In the genomic region with DNA sequence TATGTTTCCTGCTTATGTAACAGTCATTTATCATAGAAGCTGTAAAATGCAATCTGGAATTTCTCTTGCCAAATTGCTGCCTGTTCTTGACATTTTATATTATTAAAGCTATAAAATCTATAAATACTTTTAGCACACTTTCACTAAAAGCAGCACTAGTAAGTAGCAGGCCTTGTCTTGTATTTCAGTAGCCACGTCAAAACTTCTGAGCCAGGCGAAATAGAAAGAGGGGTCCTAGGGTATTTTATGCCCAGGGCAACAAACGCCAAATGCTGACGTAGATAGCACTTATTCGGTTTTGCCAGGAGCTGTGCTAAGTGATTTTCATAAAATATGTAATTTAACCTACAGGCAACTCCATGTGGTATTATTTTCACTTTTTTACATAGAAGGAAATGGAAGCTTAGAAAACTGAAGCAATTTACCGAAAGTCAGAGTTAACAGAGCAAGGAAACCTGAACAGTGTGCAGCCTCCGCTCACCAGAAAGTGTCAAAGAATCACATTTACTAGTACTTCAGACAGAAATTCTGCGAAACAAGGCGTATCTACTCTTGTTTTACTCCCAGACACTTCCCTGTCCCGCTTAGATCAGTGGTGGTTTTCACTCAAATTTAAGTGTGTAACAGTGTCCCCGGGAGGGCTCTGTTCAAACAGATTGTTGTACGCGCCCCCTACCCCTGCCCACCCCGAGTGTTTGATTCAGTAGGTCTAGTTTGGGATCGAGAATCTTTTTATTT, we compare ENCODE assay signal across 9 cellular contexts. TPM values are rescaled to one million over a fixed set of nuclear protein-coding genes. Genes with fewer than 3 reads are reported as not detected.
DNase-seq lines count a peak whose midpoint lies in the region; ATAC-seq and TF ChIP-seq lines count a peak whose summit lies in the region.
"Had no signal": no experiment of that assay in that cellular context is flagged by ENCODE, and none has a peak within 500 bp of the region (broad histone marks: within the 10 kb centered on the region; RNA-seq: fewer than 3 reads in every experiment).

No MANE protein-coding gene starts in this region.

- peak overlapping the region; percentile 94 to 99 for H3K4me3 ChIP-seq in foreskin fibroblast (ENCODE audit: low read depth in 1 of 2, low read length in 2 of 2)

- no peak for TF ChIP-seq CTCF in foreskin fibroblast (IDR thresholded peaks at IDR 0.05; ENCODE audit: low read depth, low read length)

- peaks cover 18% of the 10 kb centered on the region for H3K36me3 Mint-ChIP-seq in T-cell

- CTCF ChIA-PET in T-cell (lab: Charles Lee), result interaction anchor here (0.6 to 1.7 kb wide), 5 partner anchors 13 to 663 kb away, joined by 4 to 9 read pairs (median 4); a partner anchor contains a TSS

- DNase-seq in NCI-H1417 (lab: John Stamatoyannopoulos, UW) (peak in 2 of 3 experiments; percentile 46 to 56), NCI-H1417 treated with DMSO at 0.1 percent for 48 hours (lab: John Stamatoyannopoulos, UW) (no peak), T-cell (peak in 1 of 34 experiments; percentile 12), foreskin fibroblast (no peak), kidney tubule cell (ENCODE audit: low spot score) (no peak)
- no peak for DNase-seq in stimulated activated naive CD8-positive, alpha-beta T cell treated with anti-CD3 and anti-CD28 coated beads, Interleukin-15, amount 100 ng/mL, for 72 hours
- DNase-seq in stimulated activated naive CD4-positive, alpha-beta T cell treated with Interleukin-2 at 50 U/mL for 16 hours (lab: John Stamatoyannopoulos, UW), result no peak
- DNase-seq: activated CD4-positive, CD25-positive, alpha-beta regulatory T cell treated with anti-CD3 and anti-CD28 coated beads, Interleukin-2, amount 50 U/mL, for 72 hours had no signal

- peak overlapping the region; percentile 98 to 100 for H3K27ac Mint-ChIP-seq in T-cell
- H3K27ac Mint-ChIP-seq in stimulated activated naive CD8-positive, alpha-beta T cell treated with anti-CD3 and anti-CD28 coated beads, Interleukin-15, amount 100 ng/mL, for 72 hours, result peak overlapping the region in 1 of 2 donors; percentile 99

- H3K27me3 Mint-ChIP-seq in T-cell, result no peaks in the 10 kb centered on the region
- no peaks in the 10 kb centered on the region for H3K27me3 Mint-ChIP-seq in stimulated activated naive CD8-positive, alpha-beta T cell treated with anti-CD3 and anti-CD28 coated beads, Interleukin-15, amount 100 ng/mL, for 72 hours

- ATAC-seq in T-cell (replicated peaks in 1 of 4) (no peak), GM21390 (IDR thresholded peaks at IDR 0.05; ENCODE audit: unreplicated experiment) (no peak)
- no peak for ATAC-seq in stimulated activated naive CD8-positive, alpha-beta T cell treated with anti-CD3 and anti-CD28 coated beads, Interleukin-15, amount 100 ng/mL, for 72 hours

- no peaks in the 10 kb centered on the region for H3K9me3 Mint-ChIP-seq in T-cell
- H3K9me3 Mint-ChIP-seq in stimulated activated naive CD8-positive, alpha-beta T cell treated with anti-CD3 and anti-CD28 coated beads, Interleukin-15, amount 100 ng/mL, for 72 hours, result peaks cover 0 to 3% of the 10 kb centered on the region in 2 donors

- H3K4me3 Mint-ChIP-seq in T-cell, result peak overlapping the region; percentile 89 to 100 (median 98)
- peak overlapping the region; percentile 95 to 98 for H3K4me3 Mint-ChIP-seq in stimulated activated naive CD8-positive, alpha-beta T cell treated with anti-CD3 and anti-CD28 coated beads, Interleukin-15, amount 100 ng/mL, for 72 hours

- POLR2A ChIA-PET in T-cell (lab: Charles Lee), result interaction anchor here in 1 of 2 donors (0.9 kb wide), 1 partner anchor 12 kb away, joined by 6 read pairs; no protein-coding TSS in a partner anchor

- peaks cover 24 to 35% (median 30%) of the 10 kb centered on the region in 3 donors for H3K4me1 Mint-ChIP-seq in T-cell
- H3K4me1 Mint-ChIP-seq in stimulated activated naive CD8-positive, alpha-beta T cell treated with anti-CD3 and anti-CD28 coated beads, Interleukin-15, amount 100 ng/mL, for 72 hours, result peaks cover 33% of the 10 kb centered on the region

RNA-seq across cellular contexts. Expression of a gene that starts 1.1 kb away (rescaled TPM):
- 10 to 100 TPM; 33.5 to 38.5 (median 36.3) TPM for total RNA-seq in T-cell

Comparison
In these comparisons a context has a peak if more than half of its experiments do, and no peak if none do; other contexts are left out.
1. DNase-seq: peak in NCI-H1417 (2 of 3); none in NCI-H1417 treated with DMSO at 0.1 percent for 48 hours (single experiment), foreskin fibroblast (0 of 2), stimulated activated naive CD8-positive, alpha-beta T cell treated with anti-CD3 and anti-CD28 coated beads, Interleukin-15, amount 100 ng/mL, for 72 hours (0 of 2), kidney tubule cell (single experiment) and stimulated activated naive CD4-positive, alpha-beta T cell treated with Interleukin-2 at 50 U/mL for 16 hours (single experiment).